8 cellular contexts compared by ENCODE assay signal in the genomic region with DNA sequence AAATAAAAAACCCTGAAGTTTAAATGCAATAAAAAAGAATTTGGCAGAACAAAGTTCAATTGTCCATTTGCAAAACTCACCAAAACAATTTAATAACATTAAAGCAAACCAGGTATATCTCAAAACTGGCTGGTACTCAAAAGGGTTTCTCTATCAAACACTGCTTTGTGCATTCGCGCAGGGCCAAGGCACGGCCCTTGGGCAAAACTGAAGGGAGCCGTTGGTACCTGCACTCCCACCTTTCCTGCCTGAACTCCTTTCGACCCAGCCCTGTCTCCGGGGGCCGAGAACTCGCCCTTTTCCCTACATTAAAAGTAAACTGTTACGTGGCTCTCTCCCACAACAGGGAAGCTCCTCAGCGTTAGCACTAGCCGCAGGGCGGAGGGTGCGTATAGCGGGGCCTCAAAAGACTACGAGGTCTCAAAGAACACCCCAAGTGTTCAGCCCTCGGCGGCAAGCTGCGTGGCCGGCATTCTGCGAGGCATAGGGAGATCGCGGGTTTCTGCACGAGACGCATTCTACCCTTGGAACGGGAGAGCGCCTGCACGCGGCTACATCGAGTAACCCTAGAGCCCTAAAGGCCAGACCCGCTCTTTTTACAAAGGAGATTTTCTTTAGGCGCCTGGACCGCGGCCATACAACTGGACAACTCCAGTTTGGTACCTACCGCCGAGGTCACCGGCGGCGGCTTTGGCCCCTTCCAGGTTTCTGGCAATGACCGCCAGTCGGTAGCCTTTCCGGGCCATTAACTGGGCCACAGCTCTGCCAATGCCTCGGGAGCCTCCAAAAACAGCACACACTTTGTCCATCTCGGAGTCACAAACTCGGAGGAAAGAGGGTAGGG. TPM values are rescaled to one million over a fixed set of nuclear protein-coding genes. Genes with fewer than 3 reads are reported as not detected.
DNase-seq lines count a peak whose midpoint lies in the region; ATAC-seq and TF ChIP-seq lines count a peak whose summit lies in the region.

No MANE protein-coding gene starts in this region.

- no peaks in the 10 kb centered on the region for H3K36me3 ChIP-seq in kidney epithelial cell (ENCODE audit: control insufficient read depth, insufficient read depth, low read length)

- no peaks in the 10 kb centered on the region for H3K27me3 ChIP-seq in kidney epithelial cell (ENCODE audit: control insufficient read depth, insufficient read depth, low read length)

- peak; percentile 24 for ATAC-seq in HG02610 (IDR thresholded peaks at IDR 0.05; ENCODE audit: unreplicated experiment)

- peak overlapping the region; percentile 98 for H3K27ac ChIP-seq in VCaP

- DNase-seq in NCI-H1105 (lab: John Stamatoyannopoulos, UW) (peak; percentile 24), cardiac fibroblast (ENCODE audit: low read depth in 2 of 2) (peak; percentile 64 to 65), kidney epithelial cell (ENCODE audit: low read depth) (no peak), mesenteric fat pad (ENCODE audit: low spot score) (no peak)
- peak; percentile 68 for DNase-seq in stimulated activated CD4-positive, alpha-beta T cell treated with anti-CD3 and anti-CD28 coated beads, Interleukin-15, amount 100 ng/mL, for 24 hours

- peak overlapping the region; percentile 82 for H3K4me3 ChIP-seq in GM12875 (ENCODE audit: low read depth, low read length)
- H3K4me3 ChIP-seq in cardiac fibroblast (replicated peaks in 1 of 2; ENCODE audit: low read depth in 2 of 2, low read length in 2 of 2), result peak overlapping the region; percentile 74 to 77
- peak overlapping the region; percentile 73 for H3K4me3 ChIP-seq in kidney epithelial cell (ENCODE audit: low read depth, low read length)

- peak; percentile 32; the same call in 1 of the 2 replicates for TF ChIP-seq CTCF in GM12875 (IDR thresholded peaks at IDR 0.05; ENCODE audit: borderline replicate concordance, insufficient read depth, low read depth, low read length)
- TF ChIP-seq CTCF in VCaP (conservative IDR thresholded peaks at IDR 0.05), result peak; percentile 48
- TF ChIP-seq CTCF in cardiac fibroblast (IDR thresholded peaks at IDR 0.05; ENCODE audit: low read depth, low read length), result peak; percentile 4
- peak; percentile 29 for TF ChIP-seq CTCF in kidney epithelial cell (IDR thresholded peaks at IDR 0.05; ENCODE audit: insufficient read depth, low read length, poor library complexity, severe bottlenecking)

RNA-seq across cellular contexts. Expression of a gene that starts 0.6 kb away (rescaled TPM):
- total RNA-seq in kidney epithelial cell (8.0 and 16.1 TPM in 2 replicates), mesenteric fat pad (14.7 TPM)

Comparison
In these comparisons a context has a peak if more than half of its experiments do, and no peak if none do; other contexts are left out.
1. DNase-seq: peak in NCI-H1105 (single experiment), cardiac fibroblast (2 of 2) and stimulated activated CD4-positive, alpha-beta T cell treated with anti-CD3 and anti-CD28 coated beads, Interleukin-15, amount 100 ng/mL, for 24 hours (single experiment); none in kidney epithelial cell (single experiment) and mesenteric fat pad (single experiment).
2. Peak in every context shown above with its lines, with median percentiles within 50 percentile points of each other: H3K4me3 ChIP-seq and CTCF ChIP-seq.